In genomic region chr1:240956424-240956823, GRCh38 we compare ENCODE assay signal across 10 cellular contexts.
"Had no signal": no experiment of that assay in that cellular context is flagged by ENCODE, and none has a peak within 500 bp of the region (broad histone marks: within the 10 kb centered on the region; RNA-seq: fewer than 3 reads in every experiment).

No MANE protein-coding gene starts in this region.

- H3K27ac Mint-ChIP-seq: GM23338, HFFc6 had no signal

- H3K27ac ChIP-seq: GM23248 had no signal

- H2AFZ ChIP-seq: GM23248 had no signal

- H3K9me3 ChIP-seq: HAP-1 had no signal

- H3K9me3 Mint-ChIP-seq: GM23338, H9, HFFc6 had no signal

- H3K4me3 Mint-ChIP-seq: GM23338, H9, HFFc6 had no signal

- H3K36me3 ChIP-seq: HAP-1 had no signal

- H3K9ac ChIP-seq: GM23248 had no signal

- H3K4me3 ChIP-seq: GM23248, GM23338, HAP-1 had no signal

- FAIRE-seq: H54 had no signal

- H3K4me1 ChIP-seq: HAP-1 had no signal

- ATAC-seq: HCT116 had no signal

- H3K4me2 ChIP-seq: GM23338 had no signal

- DNase-seq: GM23248, GOT3, H7, H9, HCEC 1CT, HFFc6 had no signal
